5 cellular contexts compared by ENCODE assay signal in genomic region chr22:20606784-20607128, GRCh38.
"Had no signal": no experiment of that assay in that cellular context is flagged by ENCODE, and none has a peak within 500 bp of the region (broad histone marks: within the 10 kb centered on the region; RNA-seq: fewer than 3 reads in every experiment).

No MANE protein-coding gene starts in this region.

- H3K9me3 ChIP-seq: gastroesophageal sphincter, heart right ventricle had no signal

- H3K27ac ChIP-seq: cardiac muscle cell, dorsolateral prefrontal cortex, gastroesophageal sphincter, heart right ventricle had no signal

- H3K4me3 ChIP-seq: cardiac muscle cell, dorsolateral prefrontal cortex, gastroesophageal sphincter, heart right ventricle had no signal

- DNase-seq: dorsolateral prefrontal cortex had no signal

- H3K27me3 ChIP-seq: cardiac muscle cell had no signal

- H3K36me3 ChIP-seq: cardiac muscle cell, gastroesophageal sphincter, heart right ventricle had no signal

- H3K4me1 ChIP-seq: gastroesophageal sphincter, heart right ventricle had no signal

- FAIRE-seq: islet of Langerhans had no signal
